Comparison of ENCODE assay signal across 4 cellular contexts in the genomic region with DNA sequence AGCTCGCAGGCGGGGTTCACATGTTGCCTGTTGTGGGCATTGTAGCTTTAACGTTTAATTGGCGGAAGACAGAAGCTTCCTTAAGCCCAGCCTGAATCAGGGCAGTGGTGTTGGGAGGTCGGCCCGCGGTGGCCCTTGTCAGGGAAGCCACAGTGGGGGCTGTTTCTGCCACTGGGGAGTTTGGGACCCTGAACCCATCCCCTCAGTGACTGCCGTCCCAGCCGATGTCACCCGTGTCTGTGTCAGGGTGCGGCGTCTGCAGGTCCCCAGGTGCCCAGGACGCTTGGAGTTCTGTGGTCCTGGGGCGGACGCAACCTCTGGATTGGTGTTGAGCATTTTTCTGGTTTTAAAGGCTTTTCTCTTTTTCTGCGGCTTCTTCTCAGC. TPM values are rescaled to one million over a fixed set of nuclear protein-coding genes. Genes with fewer than 3 reads are reported as not detected.
"Had no signal": no experiment of that assay in that cellular context is flagged by ENCODE, and none has a peak within 500 bp of the region (broad histone marks: within the 10 kb centered on the region; RNA-seq: fewer than 3 reads in every experiment).

No MANE protein-coding gene starts in this region.

RNA-seq across cellular contexts. Expression of a gene that starts 31.0 kb away (rescaled TPM):
- total RNA-seq: myocyte had no signal

RNA-seq across cellular contexts. Expression of a gene that starts 45.0 kb away (rescaled TPM):
- polyA plus RNA-seq: immature natural killer cell; naive thymus-derived CD4-positive, alpha-beta T cell had no signal

RNA-seq across cellular contexts. Expression of a gene that starts 59.4 kb away (rescaled TPM):
- total RNA-seq: mononuclear cell; myocyte; naive thymus-derived CD4-positive, alpha-beta T cell had no signal
- polyA plus RNA-seq: immature natural killer cell; naive thymus-derived CD4-positive, alpha-beta T cell had no signal
